11 cellular contexts compared by ENCODE assay signal in genomic region chr19:34806976-34807860, GRCh38.
"Had no signal": no experiment of that assay in that cellular context is flagged by ENCODE, and none has a peak within 500 bp of the region (broad histone marks: within the 10 kb centered on the region; RNA-seq: fewer than 3 reads in every experiment).

No MANE protein-coding gene starts in this region.

- H3K27ac ChIP-seq: body of pancreas, psoas muscle, VCaP had no signal

- DNase-seq: activated CD4-positive, alpha-beta T cell treated with anti-CD3 and anti-CD28 coated beads, Interleukin-2, amount 50 U/mL, for 48 hours; activated gamma-delta T cell treated with Interleukin-2 at 50 U/mL for 16 hours; amniotic stem cell; body of pancreas; caudate nucleus; effector memory CD8-positive, alpha-beta T cell; psoas muscle; stimulated activated naive B cell treated with anti-CD40 and anti-IgM and Interleukin-4, amounts not matched to agents 10 μg/mL and 1 μg/mL and 100 μg/mL, for 72 hours had no signal

- H3K4me1 ChIP-seq: body of pancreas, psoas muscle had no signal

- ATAC-seq: body of pancreas; effector memory CD8-positive, alpha-beta T cell; psoas muscle; sciatic nerve; stimulated activated naive B cell treated with anti-CD40 and anti-IgM and Interleukin-4, amounts not matched to agents 10 μg/mL and 1 μg/mL and 100 μg/mL, for 72 hours had no signal

- H3K4me2 ChIP-seq: smooth muscle cell had no signal

- H3K27me3 ChIP-seq: body of pancreas had no signal

- H3K4me3 ChIP-seq: body of pancreas, psoas muscle, smooth muscle cell had no signal
